Comparison of ENCODE assay signal across 8 cellular contexts in genomic region chr2:208466133-208466919, GRCh38. TPM values are rescaled to one million over a fixed set of nuclear protein-coding genes. Genes with fewer than 3 reads are reported as not detected.
DNase-seq lines count a peak whose midpoint lies in the region; ATAC-seq and TF ChIP-seq lines count a peak whose summit lies in the region.

No MANE protein-coding gene starts in this region.

- no peak overlapping the region for H3K4me3 ChIP-seq in OCI-LY3 (ENCODE audit: low read length)
- H3K4me3 ChIP-seq in epithelial cell of proximal tubule (ENCODE audit: low read depth, low read length), result no peak overlapping the region

- no peak overlapping the region for H2AFZ ChIP-seq in OCI-LY3 (ENCODE audit: low read depth, low read length)

- no peaks in the 10 kb centered on the region for H3K36me3 ChIP-seq in OCI-LY3 (replicated peaks; ENCODE audit: low read depth, low read length)

- H3K9ac ChIP-seq in OCI-LY3 (ENCODE audit: low read length), result no peak overlapping the region

- H3K79me2 ChIP-seq in OCI-LY3 (ENCODE audit: low read length), result no peaks in the 10 kb centered on the region

- H3K9me3 ChIP-seq in OCI-LY3 (ENCODE audit: insufficient read depth, low read length), result no peaks in the 10 kb centered on the region

- TF ChIP-seq CTCF in OCI-LY3 (IDR thresholded peaks at IDR 0.05; ENCODE audit: low read depth, low read length), result peak; percentile 83
- TF ChIP-seq CTCF in epithelial cell of proximal tubule (conservative IDR thresholded peaks at IDR 0.05; ENCODE audit: low read depth, low read length), result peak; percentile 93

- H3K4me1 ChIP-seq in OCI-LY3 (ENCODE audit: low read length), result no peaks in the 10 kb centered on the region

- H3K4me2 ChIP-seq in OCI-LY3 (ENCODE audit: low read length), result no peak overlapping the region

- H3K27me3 ChIP-seq in OCI-LY3 (ENCODE audit: low read depth, low read length), result no peaks in the 10 kb centered on the region

- H3K27ac ChIP-seq in OCI-LY3 (ENCODE audit: low read length), result no peak overlapping the region

- no peaks in the 10 kb centered on the region for H4K20me1 ChIP-seq in OCI-LY3 (ENCODE audit: insufficient read depth, low read length)

- DNase-seq in stimulated activated CD4-positive, alpha-beta T cell treated with anti-CD3 and anti-CD28 coated beads, Interleukin-15, amount 100 ng/mL, for 24 hours, result peak; percentile 13
- no peak for DNase-seq in stimulated activated CD4-positive, alpha-beta T cell treated with anti-CD3 and anti-CD28 coated beads, Interleukin-2, amount 100 ng/mL, for 24 hours
- peak; percentile 19 for DNase-seq in HCEC 1CT
- peak; percentile 31 for DNase-seq in LoVo (ENCODE audit: low spot score)
- no peak for DNase-seq in epithelial cell of proximal tubule (ENCODE audit: low read depth)
- peak; percentile 48 for DNase-seq in pons (ENCODE audit: low spot score)

- no peak for ATAC-seq in HG03045 (IDR thresholded peaks at IDR 0.05; ENCODE audit: unreplicated experiment)

RNA-seq across cellular contexts. Expression of gene PTH2R, which starts 59.7 kb away (rescaled TPM):
- not detected in 2 replicates for total RNA-seq in epithelial cell of proximal tubule

Comparison
In these comparisons a context has a peak if more than half of its experiments do, and no peak if none do; other contexts are left out.
1. DNase-seq: peak in stimulated activated CD4-positive, alpha-beta T cell treated with anti-CD3 and anti-CD28 coated beads, Interleukin-15, amount 100 ng/mL, for 24 hours (single experiment), HCEC 1CT (single experiment), LoVo (single experiment) and pons (single experiment); none in stimulated activated CD4-positive, alpha-beta T cell treated with anti-CD3 and anti-CD28 coated beads, Interleukin-2, amount 100 ng/mL, for 24 hours (0 of 2) and epithelial cell of proximal tubule (single experiment).